ENCODE assay signal across 1 cellular context in genomic region chr11:125568970-125569912, GRCh38.
A peak's percentile ranks its signal among the peaks of the same experiment; 100 is the strongest.
TF ChIP-seq lines count a peak whose summit lies in the region.

Gene EI24, plus strand, starts transcription at chr11:125569477. Its CDS starts 3,051 bp downstream, at chr11:125572528.

TF ChIP-seq in HepG2, 621 proteins besides CTCF, POLR2A, EP300 and RAD21 (continued from another document and continues in another):
- TF ChIP-seq, protein P1, sequence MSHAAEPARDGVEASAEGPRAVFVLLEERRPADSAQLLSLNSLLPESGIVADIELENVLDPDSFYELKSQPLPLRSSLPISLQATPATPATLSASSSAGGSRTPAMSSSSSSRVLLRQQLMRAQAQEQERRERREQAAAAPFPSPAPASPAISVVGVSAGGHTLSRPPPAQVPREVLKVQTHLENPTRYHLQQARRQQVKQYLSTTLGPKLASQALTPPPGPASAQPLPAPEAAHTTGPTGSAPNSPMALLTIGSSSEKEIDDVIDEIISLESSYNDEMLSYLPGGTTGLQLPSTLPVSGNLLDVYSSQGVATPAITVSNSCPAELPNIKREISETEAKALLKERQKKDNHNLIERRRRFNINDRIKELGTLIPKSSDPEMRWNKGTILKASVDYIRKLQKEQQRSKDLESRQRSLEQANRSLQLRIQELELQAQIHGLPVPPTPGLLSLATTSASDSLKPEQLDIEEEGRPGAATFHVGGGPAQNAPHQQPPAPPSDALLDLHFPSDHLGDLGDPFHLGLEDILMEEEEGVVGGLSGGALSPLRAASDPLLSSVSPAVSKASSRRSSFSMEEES (CRISPR knock-in tag; IDR thresholded peaks at IDR 0.05): peak; percentile 15
- TF ChIP-seq ZNF687 (CRISPR knock-in tag; IDR thresholded peaks at IDR 0.05): peak; percentile 88
- no peak for TF ChIP-seq ZNF598 (CRISPR knock-in tag; IDR thresholded peaks at IDR 0.05; ENCODE audit: borderline replicate concordance)
- no peak for TF ChIP-seq ZBTB21 (CRISPR knock-in tag; IDR thresholded peaks at IDR 0.05)
- TF ChIP-seq FOXO4 (CRISPR knock-in tag; conservative IDR thresholded peaks at IDR 0.05): no peak
- peak; percentile 56 for TF ChIP-seq SALL1 (CRISPR knock-in tag; IDR thresholded peaks at IDR 0.05)
- TF ChIP-seq, protein P2, sequence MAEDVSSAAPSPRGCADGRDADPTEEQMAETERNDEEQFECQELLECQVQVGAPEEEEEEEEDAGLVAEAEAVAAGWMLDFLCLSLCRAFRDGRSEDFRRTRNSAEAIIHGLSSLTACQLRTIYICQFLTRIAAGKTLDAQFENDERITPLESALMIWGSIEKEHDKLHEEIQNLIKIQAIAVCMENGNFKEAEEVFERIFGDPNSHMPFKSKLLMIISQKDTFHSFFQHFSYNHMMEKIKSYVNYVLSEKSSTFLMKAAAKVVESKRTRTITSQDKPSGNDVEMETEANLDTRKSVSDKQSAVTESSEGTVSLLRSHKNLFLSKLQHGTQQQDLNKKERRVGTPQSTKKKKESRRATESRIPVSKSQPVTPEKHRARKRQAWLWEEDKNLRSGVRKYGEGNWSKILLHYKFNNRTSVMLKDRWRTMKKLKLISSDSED (CRISPR knock-in tag; IDR thresholded peaks at IDR 0.05): peak; percentile 71; the same call in 1 of the 2 replicates
- TF ChIP-seq PLRG1 (conservative IDR thresholded peaks at IDR 0.05): no peak
- peak; percentile 27; the same call in 1 of the 2 replicates for TF ChIP-seq ZNF564 (CRISPR knock-in tag; IDR thresholded peaks at IDR 0.05)
- TF ChIP-seq ZNF34 (CRISPR knock-in tag; IDR thresholded peaks at IDR 0.05; ENCODE audit: borderline replicate concordance): peak; percentile 89; the same call in 1 of the 2 replicates
- no peak for TF ChIP-seq ZNF503 (CRISPR knock-in tag; IDR thresholded peaks at IDR 0.05)
- TF ChIP-seq, protein P3, sequence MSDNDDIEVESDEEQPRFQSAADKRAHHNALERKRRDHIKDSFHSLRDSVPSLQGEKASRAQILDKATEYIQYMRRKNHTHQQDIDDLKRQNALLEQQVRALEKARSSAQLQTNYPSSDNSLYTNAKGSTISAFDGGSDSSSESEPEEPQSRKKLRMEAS (IDR thresholded peaks at IDR 0.05): peak; percentile 93
- TF ChIP-seq JDP2 (CRISPR knock-in tag; IDR thresholded peaks at IDR 0.05; ENCODE audit: borderline replicate concordance): no peak
- no peak for TF ChIP-seq GPBP1L1 (CRISPR knock-in tag; IDR thresholded peaks at IDR 0.05)
- no peak for TF ChIP-seq ZNF577 (CRISPR knock-in tag; IDR thresholded peaks at IDR 0.05; ENCODE audit: borderline replicate concordance, low read depth)
- TF ChIP-seq, protein P4, sequence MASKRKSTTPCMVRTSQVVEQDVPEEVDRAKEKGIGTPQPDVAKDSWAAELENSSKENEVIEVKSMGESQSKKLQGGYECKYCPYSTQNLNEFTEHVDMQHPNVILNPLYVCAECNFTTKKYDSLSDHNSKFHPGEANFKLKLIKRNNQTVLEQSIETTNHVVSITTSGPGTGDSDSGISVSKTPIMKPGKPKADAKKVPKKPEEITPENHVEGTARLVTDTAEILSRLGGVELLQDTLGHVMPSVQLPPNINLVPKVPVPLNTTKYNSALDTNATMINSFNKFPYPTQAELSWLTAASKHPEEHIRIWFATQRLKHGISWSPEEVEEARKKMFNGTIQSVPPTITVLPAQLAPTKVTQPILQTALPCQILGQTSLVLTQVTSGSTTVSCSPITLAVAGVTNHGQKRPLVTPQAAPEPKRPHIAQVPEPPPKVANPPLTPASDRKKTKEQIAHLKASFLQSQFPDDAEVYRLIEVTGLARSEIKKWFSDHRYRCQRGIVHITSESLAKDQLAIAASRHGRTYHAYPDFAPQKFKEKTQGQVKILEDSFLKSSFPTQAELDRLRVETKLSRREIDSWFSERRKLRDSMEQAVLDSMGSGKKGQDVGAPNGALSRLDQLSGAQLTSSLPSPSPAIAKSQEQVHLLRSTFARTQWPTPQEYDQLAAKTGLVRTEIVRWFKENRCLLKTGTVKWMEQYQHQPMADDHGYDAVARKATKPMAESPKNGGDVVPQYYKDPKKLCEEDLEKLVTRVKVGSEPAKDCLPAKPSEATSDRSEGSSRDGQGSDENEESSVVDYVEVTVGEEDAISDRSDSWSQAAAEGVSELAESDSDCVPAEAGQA (IDR thresholded peaks at IDR 0.05; ENCODE audit: low read depth): no peak
- TF ChIP-seq, protein P4 (CRISPR knock-in tag; IDR thresholded peaks at IDR 0.05; ENCODE audit: borderline replicate concordance): 0 out of 2 replicates have a peak, but pooled peaks have one; percentile 43
- no peak for TF ChIP-seq MED1 (CRISPR knock-in tag; IDR thresholded peaks at IDR 0.05)
- TF ChIP-seq, protein P5, sequence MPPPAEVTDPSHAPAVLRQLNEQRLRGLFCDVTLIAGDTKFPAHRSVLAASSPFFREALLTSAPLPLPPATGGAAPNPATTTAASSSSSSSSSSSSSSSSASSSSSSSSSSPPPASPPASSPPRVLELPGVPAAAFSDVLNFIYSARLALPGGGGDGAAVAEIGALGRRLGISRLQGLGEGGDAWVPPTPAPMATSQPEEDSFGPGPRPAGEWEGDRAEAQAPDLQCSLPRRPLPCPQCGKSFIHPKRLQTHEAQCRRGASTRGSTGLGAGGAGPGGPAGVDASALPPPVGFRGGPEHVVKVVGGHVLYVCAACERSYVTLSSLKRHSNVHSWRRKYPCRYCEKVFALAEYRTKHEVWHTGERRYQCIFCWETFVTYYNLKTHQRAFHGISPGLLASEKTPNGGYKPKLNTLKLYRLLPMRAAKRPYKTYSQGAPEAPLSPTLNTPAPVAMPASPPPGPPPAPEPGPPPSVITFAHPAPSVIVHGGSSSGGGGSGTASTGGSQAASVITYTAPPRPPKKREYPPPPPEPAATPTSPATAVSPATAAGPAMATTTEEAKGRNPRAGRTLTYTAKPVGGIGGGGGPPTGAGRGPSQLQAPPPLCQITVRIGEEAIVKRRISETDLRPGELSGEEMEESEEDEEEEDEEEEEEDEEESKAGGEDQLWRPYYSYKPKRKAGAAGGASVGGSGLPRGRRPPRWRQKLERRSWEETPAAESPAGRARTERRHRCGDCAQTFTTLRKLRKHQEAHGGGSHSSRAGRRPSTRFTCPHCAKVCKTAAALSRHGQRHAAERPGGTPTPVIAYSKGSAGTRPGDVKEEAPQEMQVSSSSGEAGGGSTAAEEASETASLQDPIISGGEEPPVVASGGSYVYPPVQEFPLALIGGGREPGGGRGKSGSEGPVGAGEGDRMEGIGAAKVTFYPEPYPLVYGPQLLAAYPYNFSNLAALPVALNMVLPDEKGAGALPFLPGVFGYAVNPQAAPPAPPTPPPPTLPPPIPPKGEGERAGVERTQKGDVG (CRISPR knock-in tag; IDR thresholded peaks at IDR 0.05; ENCODE audit: borderline replicate concordance): no peak
- TF ChIP-seq SRSF4 (IDR thresholded peaks at IDR 0.05; ENCODE audit: low read depth, low read length, poor library complexity, severe bottlenecking): no peak
- 0 out of 2 replicates have a peak, but pooled peaks have one; percentile 26 for TF ChIP-seq ZNF563 (CRISPR knock-in tag; IDR thresholded peaks at IDR 0.05)
- peak; percentile 85 for TF ChIP-seq ZNF782 (CRISPR knock-in tag; IDR thresholded peaks at IDR 0.05; ENCODE audit: borderline replicate concordance)
- no peak; the same call in 1 of the 2 replicates for TF ChIP-seq ZFP41 (CRISPR knock-in tag; IDR thresholded peaks at IDR 0.05; ENCODE audit: borderline replicate concordance)
- TF ChIP-seq MAFG (CRISPR knock-in tag; IDR thresholded peaks at IDR 0.05): no peak
- peak; percentile 9; the same call in 1 of the 2 replicates for TF ChIP-seq ZNF652 (CRISPR knock-in tag; IDR thresholded peaks at IDR 0.05; ENCODE audit: borderline replicate concordance, low read depth)
- TF ChIP-seq ZFYVE20 (CRISPR knock-in tag; IDR thresholded peaks at IDR 0.05; ENCODE audit: borderline replicate concordance, low read depth): no peak
- TF ChIP-seq ZNF709 (CRISPR knock-in tag; IDR thresholded peaks at IDR 0.05): no peak
- TF ChIP-seq ZMYM2 (CRISPR knock-in tag; IDR thresholded peaks at IDR 0.05): peak; percentile 94
- no peak for TF ChIP-seq MBD4 (IDR thresholded peaks at IDR 0.05; ENCODE audit: borderline replicate concordance, low read length)
- no peak for TF ChIP-seq PAX8 (CRISPR knock-in tag; IDR thresholded peaks at IDR 0.05; ENCODE audit: borderline replicate concordance)
- no peak for TF ChIP-seq ETV6 (CRISPR knock-in tag; conservative IDR thresholded peaks at IDR 0.05)
- peak; percentile 48 for TF ChIP-seq ASH2L (IDR thresholded peaks at IDR 0.05; ENCODE audit: insufficient read length, low read depth, low read length)
